ENCODE assay signal across 10 cellular contexts in genomic region chr20:13222319-13222716, GRCh38. TPM values are rescaled to one million over a fixed set of nuclear protein-coding genes. Genes with fewer than 3 reads are reported as not detected.
DNase-seq lines count a peak whose midpoint lies in the region; ATAC-seq and TF ChIP-seq lines count a peak whose summit lies in the region.
"Had no signal": no experiment of that assay in that cellular context is flagged by ENCODE, and none has a peak within 500 bp of the region (broad histone marks: within the 10 kb centered on the region; RNA-seq: fewer than 3 reads in every experiment).

No MANE protein-coding gene starts in this region.

- H3K9me3 Mint-ChIP-seq in activated CD4-positive, alpha-beta T cell treated with anti-CD3 and anti-CD28 coated beads for 36 hours (ENCODE audit: low read depth): peaks cover 9% of the 10 kb centered on the region
- peaks cover 4% of the 10 kb centered on the region for H3K9me3 Mint-ChIP-seq in activated naive CD8-positive, alpha-beta T cell (ENCODE audit: low read depth)
- peaks cover 4 to 13% of the 10 kb centered on the region in 2 donors for H3K9me3 Mint-ChIP-seq in stimulated activated naive CD8-positive, alpha-beta T cell treated with anti-CD3 and anti-CD28 coated beads, Interleukin-15, amount 100 ng/mL, for 72 hours

- H3K4me1 Mint-ChIP-seq in activated CD4-positive, alpha-beta T cell treated with anti-CD3 and anti-CD28 coated beads for 36 hours: peaks cover 17% of the 10 kb centered on the region
- H3K4me1 Mint-ChIP-seq in activated naive CD8-positive, alpha-beta T cell (ENCODE audit: low read depth): peaks cover 26% of the 10 kb centered on the region
- H3K4me1 Mint-ChIP-seq in stimulated activated naive CD8-positive, alpha-beta T cell treated with anti-CD3 and anti-CD28 coated beads, Interleukin-15, amount 100 ng/mL, for 72 hours: peaks cover 23% of the 10 kb centered on the region

- H3K4me3 ChIP-seq in left lung: peak overlapping the region; percentile 41 to 44
- H3K4me3 ChIP-seq: mucosa of descending colon had no signal

- no peaks in the 10 kb centered on the region for H3K9me3 ChIP-seq in left lung
- H3K9me3 ChIP-seq: mucosa of descending colon had no signal

- intact Hi-C loops in activated CD4-positive, alpha-beta T cell treated with anti-CD3 and anti-CD28 coated beads for 36 hours (cut with DNase I, micrococcal nuclease): loop anchor here (5.0 to 10.0 kb wide), 4 partner anchors 40 to 1328 kb away; partner anchors contain the start of genes ESF1 (in 1 of the 2) and SPTLC3 (in 1 of the 2)
- intact Hi-C loops in left lung (cut with DNase I): no loop called here

- H3K4me3 Mint-ChIP-seq in activated CD4-positive, alpha-beta T cell treated with anti-CD3 and anti-CD28 coated beads for 36 hours: peak overlapping the region; percentile 74
- peak overlapping the region; percentile 86 for H3K4me3 Mint-ChIP-seq in activated naive CD8-positive, alpha-beta T cell
- H3K4me3 Mint-ChIP-seq in stimulated activated naive CD8-positive, alpha-beta T cell treated with anti-CD3 and anti-CD28 coated beads, Interleukin-15, amount 100 ng/mL, for 72 hours: peak overlapping the region; percentile 78 to 86

- DNase-seq in activated CD4-positive, alpha-beta T cell treated with anti-CD3 and anti-CD28 coated beads for 36 hours: no peak
- DNase-seq in activated CD4-positive, alpha-beta T cell treated with anti-CD3 and anti-CD28 coated beads, Interleukin-2, amount 50 U/mL, for 48 hours: no peak
- no peak for DNase-seq in left lung
- DNase-seq in stimulated activated naive CD8-positive, alpha-beta T cell treated with anti-CD3 and anti-CD28 coated beads, Interleukin-15, amount 100 ng/mL, for 72 hours: no peak
- DNase-seq in DMS114 treated with DMSO at 0.1 percent for 48 hours (lab: John Stamatoyannopoulos, UW; ENCODE audit: unreplicated experiment): no peak
- no peak for DNase-seq in mucosa of gallbladder (ENCODE audit: low spot score)
- DNase-seq: NCI-H187 had no signal

- CTCF ChIA-PET in activated CD4-positive, alpha-beta T cell treated with anti-CD3 and anti-CD28 coated beads for 36 hours (lab: Charles Lee): interaction anchor here (1.4 kb wide), 1 partner anchor 39 kb away, joined by 4 read pairs; no protein-coding TSS in a partner anchor

- POLR2A ChIA-PET in activated CD4-positive, alpha-beta T cell treated with anti-CD3 and anti-CD28 coated beads for 36 hours (lab: Charles Lee): interaction anchor here (0.6 kb wide), 1 partner anchor 20 kb away, joined by 5 read pairs; no protein-coding TSS in a partner anchor

- H3K36me3 ChIP-seq in left lung: no peaks in the 10 kb centered on the region

- peaks cover 16 to 58% of the 10 kb centered on the region in 2 donors for H3K27me3 ChIP-seq in left lung

- H3K27ac ChIP-seq in left lung: no peak overlapping the region

- no peak for ATAC-seq in activated CD4-positive, alpha-beta T cell treated with anti-CD3 and anti-CD28 coated beads for 36 hours
- ATAC-seq in left lung: no peak
- ATAC-seq in stimulated activated naive CD8-positive, alpha-beta T cell treated with anti-CD3 and anti-CD28 coated beads, Interleukin-15, amount 100 ng/mL, for 72 hours: no peak
- no peak for ATAC-seq in GM21515 (IDR thresholded peaks at IDR 0.05; ENCODE audit: unreplicated experiment)

- peaks cover 8 to 20% of the 10 kb centered on the region in 2 donors for H3K4me1 ChIP-seq in left lung

- peaks cover 2% of the 10 kb centered on the region for H3K36me3 Mint-ChIP-seq in activated CD4-positive, alpha-beta T cell treated with anti-CD3 and anti-CD28 coated beads for 36 hours (ENCODE audit: low read depth)
- peaks cover 3% of the 10 kb centered on the region for H3K36me3 Mint-ChIP-seq in activated naive CD8-positive, alpha-beta T cell

- peaks cover 33% of the 10 kb centered on the region for H3K27me3 Mint-ChIP-seq in activated CD4-positive, alpha-beta T cell treated with anti-CD3 and anti-CD28 coated beads for 36 hours
- peaks cover 16% of the 10 kb centered on the region for H3K27me3 Mint-ChIP-seq in activated naive CD8-positive, alpha-beta T cell
- peaks cover 53% of the 10 kb centered on the region for H3K27me3 Mint-ChIP-seq in stimulated activated naive CD8-positive, alpha-beta T cell treated with anti-CD3 and anti-CD28 coated beads, Interleukin-15, amount 100 ng/mL, for 72 hours

- no peak for TF ChIP-seq CTCF in left lung (IDR thresholded peaks at IDR 0.05)

- no peak overlapping the region for H3K27ac Mint-ChIP-seq in activated CD4-positive, alpha-beta T cell treated with anti-CD3 and anti-CD28 coated beads for 36 hours
- H3K27ac Mint-ChIP-seq in activated naive CD8-positive, alpha-beta T cell: peak overlapping the region; percentile 72
- no peak overlapping the region for H3K27ac Mint-ChIP-seq in stimulated activated naive CD8-positive, alpha-beta T cell treated with anti-CD3 and anti-CD28 coated beads, Interleukin-15, amount 100 ng/mL, for 72 hours

RNA-seq across cellular contexts. Expression of gene ISM1, which starts 1.2 kb away (rescaled TPM):
- total RNA-seq in activated CD4-positive, alpha-beta T cell treated with anti-CD3 and anti-CD28 coated beads for 36 hours: under 1 TPM; 0.48 to 0.51 TPM
- total RNA-seq in left lung (1 to 10 TPM in 1 of 2 donors, under 1 TPM in 1; 0.71 to 9.8 TPM), mucosa of gallbladder (0.95 TPM)

Comparison
In these comparisons a context has a peak if more than half of its experiments do, and no peak if none do; other contexts are left out.
1. intact Hi-C loops: an anchor here in activated CD4-positive, alpha-beta T cell treated with anti-CD3 and anti-CD28 coated beads for 36 hours (5.0 to 10.0 kb wide); none called in left lung.